26 cellular contexts compared by ENCODE assay signal in genomic region chr7:34043461-34044318, GRCh38.
"Had no signal": no experiment of that assay in that cellular context is flagged by ENCODE, and none has a peak within 500 bp of the region (broad histone marks: within the 10 kb centered on the region; RNA-seq: fewer than 3 reads in every experiment).

No MANE protein-coding gene starts in this region.

- H3K9me3 Mint-ChIP-seq: activated CD4-positive, alpha-beta T cell treated with anti-CD3 and anti-CD28 coated beads, Interleukin-2, amount 10 ng/mL, durations not matched to agents 7 days and 5 days; activated CD8-positive, alpha-beta T cell treated with anti-CD3 and anti-CD28 coated beads for 36 hours; activated T-helper 1 cell treated with anti-CD3 and anti-CD28 coated beads, Interleukin-12 subunit alpha, Interleukin-12 subunit beta, Interleukin-2, Interleukin-4 antibody, amounts not matched to agents 30 ng/mL and 10 ng/mL and 1 ng/mL, durations not matched to agents 14 hours and 24 hours and 36 hours; mesothelial cell of epicardium had no signal

- H3K36me3 Mint-ChIP-seq: activated CD8-positive, alpha-beta memory T cell treated with anti-CD3 and anti-CD28 coated beads, Interleukin-2, amount 10 ng/mL, durations not matched to agents 7 days and 5 days; activated naive CD4-positive, alpha-beta T cell treated with anti-CD3 and anti-CD28 coated beads, Interleukin-2, amount 50 U/mL, for 72 hours; mesothelial cell of epicardium; naive thymus-derived CD8-positive, alpha-beta T cell had no signal

- H3K4me1 Mint-ChIP-seq: activated CD4-positive, alpha-beta T cell treated with anti-CD3 and anti-CD28 coated beads, Interleukin-2, amount 10 ng/mL, durations not matched to agents 7 days and 5 days; activated CD8-positive, alpha-beta memory T cell treated with anti-CD3 and anti-CD28 coated beads, Interleukin-2, amount 10 ng/mL, durations not matched to agents 7 days and 5 days; T-helper 17 cell had no signal

- H3K27me3 Mint-ChIP-seq: activated CD4-positive, alpha-beta T cell treated with anti-CD3 and anti-CD28 coated beads, Interleukin-2, amount 10 ng/mL, durations not matched to agents 7 days and 5 days; activated CD8-positive, alpha-beta memory T cell treated with anti-CD3 and anti-CD28 coated beads, Interleukin-2, amount 10 ng/mL, durations not matched to agents 7 days and 5 days had no signal

- ATAC-seq: activated CD4-positive, CD25-positive, alpha-beta regulatory T cell treated with anti-CD3 and anti-CD28 coated beads, Interleukin-2, amount 50 U/mL, for 24 hours; activated CD8-positive, alpha-beta memory T cell treated with anti-CD3 and anti-CD28 coated beads, Interleukin-2, amount 10 ng/mL, durations not matched to agents 7 days and 5 days; activated CD8-positive, alpha-beta T cell treated with anti-CD3 and anti-CD28 coated beads for 36 hours; activated naive CD4-positive, alpha-beta T cell treated with anti-CD3 and anti-CD28 coated beads, Interleukin-2, amount 50 U/mL, for 72 hours; foreskin keratinocyte; naive thymus-derived CD8-positive, alpha-beta T cell; pancreas; right cardiac atrium; stimulated activated naive CD8-positive, alpha-beta T cell treated with anti-CD3 and anti-CD28 coated beads, Interleukin-15, Interleukin-2, amounts not matched to agents 100 U/mL and 50 U/mL, for 24 hours; T-helper 17 cell had no signal

- H3K27ac ChIP-seq: breast epithelium, coronary artery, esophagus muscularis mucosa, foreskin keratinocyte, left ventricle myocardium inferior, pancreas, tibial artery had no signal

- H3K36me3 ChIP-seq: breast epithelium, esophagus muscularis mucosa, left ventricle myocardium inferior, pancreas, tibial artery had no signal

- H3K4me3 Mint-ChIP-seq: activated CD4-positive, alpha-beta T cell treated with anti-CD3 and anti-CD28 coated beads, Interleukin-2, amount 10 ng/mL, durations not matched to agents 7 days and 5 days; activated CD8-positive, alpha-beta memory T cell treated with anti-CD3 and anti-CD28 coated beads, Interleukin-2, amount 10 ng/mL, durations not matched to agents 7 days and 5 days; activated CD8-positive, alpha-beta T cell treated with anti-CD3 and anti-CD28 coated beads for 36 hours; activated T-helper 1 cell treated with anti-CD3 and anti-CD28 coated beads, Interleukin-12 subunit alpha, Interleukin-12 subunit beta, Interleukin-2, Interleukin-4 antibody, amounts not matched to agents 30 ng/mL and 10 ng/mL and 1 ng/mL, durations not matched to agents 14 hours and 24 hours and 36 hours; mesothelial cell of epicardium; naive thymus-derived CD8-positive, alpha-beta T cell; T-helper 17 cell had no signal

- H3K4me3 ChIP-seq: breast epithelium, coronary artery, esophagus muscularis mucosa, left ventricle myocardium inferior, pancreas, tibial artery had no signal

- H3K27ac Mint-ChIP-seq: activated CD4-positive, alpha-beta T cell treated with anti-CD3 and anti-CD28 coated beads, Interleukin-2, amount 10 ng/mL, durations not matched to agents 7 days and 5 days; activated CD8-positive, alpha-beta memory T cell treated with anti-CD3 and anti-CD28 coated beads, Interleukin-2, amount 10 ng/mL, durations not matched to agents 7 days and 5 days; activated CD8-positive, alpha-beta T cell treated with anti-CD3 and anti-CD28 coated beads for 36 hours; activated naive CD4-positive, alpha-beta T cell treated with anti-CD3 and anti-CD28 coated beads, Interleukin-2, amount 50 U/mL, for 72 hours; activated T-helper 1 cell treated with anti-CD3 and anti-CD28 coated beads, Interleukin-12 subunit alpha, Interleukin-12 subunit beta, Interleukin-2, Interleukin-4 antibody, amounts not matched to agents 30 ng/mL and 10 ng/mL and 1 ng/mL, durations not matched to agents 14 hours and 24 hours and 36 hours; mesothelial cell of epicardium; naive thymus-derived CD8-positive, alpha-beta T cell; T-helper 17 cell had no signal

- H3K4me1 ChIP-seq: breast epithelium, foreskin keratinocyte, left ventricle myocardium inferior, pancreas, tibial artery had no signal

- H3K9me3 ChIP-seq: breast epithelium, esophagus muscularis mucosa, left ventricle myocardium inferior, pancreas, tibial artery had no signal

- DNase-seq: activated CD4-positive, alpha-beta T cell treated with anti-CD3 and anti-CD28 coated beads, Interleukin-2, amount 10 ng/mL, durations not matched to agents 7 days and 5 days; activated CD8-positive, alpha-beta memory T cell treated with anti-CD3 and anti-CD28 coated beads, Interleukin-2, amount 10 ng/mL, durations not matched to agents 7 days and 5 days; activated CD8-positive, alpha-beta T cell treated with anti-CD3 and anti-CD28 coated beads for 36 hours; activated gamma-delta T cell treated with Interleukin-2 at 50 U/mL for 16 hours; activated T-cell treated with anti-CD3 and anti-CD28 coated beads for 4 hours; foreskin keratinocyte; glutamatergic neuron; hippocampal formation; kidney glomerular epithelial cell; left ventricle myocardium inferior; naive thymus-derived CD8-positive, alpha-beta T cell; pancreas; stimulated activated CD4-positive, alpha-beta T cell treated with anti-CD3 and anti-CD28 coated beads, Interleukin-12 subunit alpha, Interleukin-12 subunit beta, amount 100 ng/mL, for 4 hours; stimulated activated CD4-positive, alpha-beta T cell treated with anti-CD3 and anti-CD28 coated beads, Interleukin-4, amount 100 ng/mL, for 4 hours; stimulated activated naive CD8-positive, alpha-beta T cell treated with anti-CD3 and anti-CD28 coated beads, Interleukin-15, Interleukin-2, amounts not matched to agents 100 U/mL and 50 U/mL, for 24 hours; SW 1271; T-helper 17 cell; tibial artery had no signal

- H3K27me3 ChIP-seq: breast epithelium, esophagus muscularis mucosa, pancreas, tibial artery had no signal
